In the genomic region with DNA sequence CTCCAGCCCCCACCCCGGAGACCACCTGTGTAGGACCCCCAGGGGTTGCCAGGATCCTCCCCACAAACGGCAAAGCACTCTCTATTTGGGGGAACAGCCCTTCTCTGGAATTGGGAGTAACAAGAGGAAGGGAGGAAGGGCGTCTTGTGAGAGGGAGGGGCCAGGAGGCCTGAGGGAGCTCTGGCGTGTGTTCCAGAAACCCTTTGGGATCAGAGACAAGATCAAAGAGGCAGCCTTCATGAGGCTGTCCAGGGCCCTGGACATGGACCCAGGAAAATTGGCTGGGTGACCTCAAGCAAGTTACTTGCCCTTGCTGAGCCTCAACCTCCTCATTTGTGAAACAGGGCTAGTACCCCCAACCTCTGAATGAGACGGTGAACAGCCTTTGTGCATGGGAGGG, we compare ENCODE assay signal across 9 cellular contexts. TPM values are rescaled to one million over a fixed set of nuclear protein-coding genes. Genes with fewer than 3 reads are reported as not detected.
DNase-seq lines count a peak whose midpoint lies in the region; ATAC-seq lines count a peak whose summit lies in the region.
"Had no signal": no experiment of that assay in that cellular context is flagged by ENCODE, and none has a peak within 500 bp of the region (broad histone marks: within the 10 kb centered on the region; RNA-seq: fewer than 3 reads in every experiment).

No MANE protein-coding gene starts in this region.

- peak overlapping the region; percentile 13 to 81 (median 58); a peak in 21 of 22 replicates for H3K4me2 ChIP-seq in BLaER1 treated with 17β-estradiol and CSF1 and Interleukin-3, amounts not matched to agents 10 nM and 100 nM
- H3K4me2 ChIP-seq in Karpas-422 (ENCODE audit: low read depth, low read length, poor library complexity, severe bottlenecking) (no peak overlapping the region), neuronal stem cell (ENCODE audit: insufficient read depth, low read length, poor library complexity, severe bottlenecking) (no peak overlapping the region)
- H3K4me2 ChIP-seq: PC-9 had no signal

- H3K4me1 ChIP-seq in BLaER1 treated with 17β-estradiol and CSF1 and Interleukin-3, amounts not matched to agents 10 nM and 100 nM = peaks cover 15 to 57% (median 51%) of the 10 kb centered on the region in 10 experiments
- H3K4me1 ChIP-seq in Karpas-422 (ENCODE audit: low read length) (peaks cover 64% of the 10 kb centered on the region), neuronal stem cell (ENCODE audit: control insufficient read depth in 2 of 2, insufficient read depth in 1 of 2, low read depth in 1 of 2, low read length in 2 of 2) (peaks cover 31 to 32% of the 10 kb centered on the region in 2 donors)

- no peaks in the 10 kb centered on the region for H3K9me3 Mint-ChIP-seq in central memory CD8-positive, alpha-beta T cell

- no peak overlapping the region for H3K23ac ChIP-seq in neuronal stem cell (ENCODE audit: low read depth, low read length, poor library complexity)

- peaks cover 0 to 6% (median 4%) of the 10 kb centered on the region in 11 experiments; a peak in 7 of 22 replicates for H3K9me3 ChIP-seq in BLaER1 treated with 17β-estradiol and CSF1 and Interleukin-3, amounts not matched to agents 10 nM and 100 nM (replicated peaks in 1 of 11)
- H3K9me3 ChIP-seq in Karpas-422 (ENCODE audit: low read length) = no peaks in the 10 kb centered on the region
- peaks cover 0 to 2% of the 10 kb centered on the region in 2 donors for H3K9me3 ChIP-seq in neuronal stem cell (replicated peaks in 1 of 2; ENCODE audit: control insufficient read depth in 2 of 2, insufficient read depth in 1 of 2, low read depth in 1 of 2, low read length in 2 of 2)

- no peaks in the 10 kb centered on the region for H3K9me2 ChIP-seq in Karpas-422 (replicated peaks; ENCODE audit: insufficient read depth, low read length)

- H3K14ac ChIP-seq in neuronal stem cell (ENCODE audit: low read length) = no peak overlapping the region

- H2BK5ac ChIP-seq in neuronal stem cell (ENCODE audit: low read length) = no peak overlapping the region

- WGBS in neuronal stem cell (ENCODE audit: extremely low coverage in 2 of 2, insufficient read length in 2 of 2, insufficient replicate concordance in 1 of 2), 2 donors = no CpG with 5 or more reads among the region's 5 CpGs

- peak overlapping the region in 4 of 11 experiments; percentile 0 to 53 (median 34); a peak in 4 of 22 replicates for H3K27ac ChIP-seq in BLaER1 treated with 17β-estradiol and CSF1 and Interleukin-3, amounts not matched to agents 10 nM and 100 nM
- H3K27ac ChIP-seq in Karpas-422 (ENCODE audit: low read length) = peak overlapping the region; percentile 63
- no peak overlapping the region for H3K27ac ChIP-seq in neuronal stem cell (replicated peaks; ENCODE audit: low read length)
- H3K27ac ChIP-seq: PC-9 had no signal

- H2AK5ac ChIP-seq in neuronal stem cell (ENCODE audit: low read depth, low read length) = no peak overlapping the region

- no peaks in the 10 kb centered on the region for H3K36me3 ChIP-seq in BLaER1 treated with 17β-estradiol and CSF1 and Interleukin-3, amounts not matched to agents 10 nM and 100 nM
- H3K36me3 ChIP-seq in Karpas-422 (ENCODE audit: insufficient read depth, low read length) (0 out of 2 replicates have a peak, but pooled peaks cover 5% of the 10 kb centered on the region), neuronal stem cell (replicated peaks in 1 of 2; ENCODE audit: control insufficient read depth in 2 of 2, insufficient read depth in 2 of 2, low read length in 2 of 2) (no peaks in the 10 kb centered on the region)

- peaks cover 89% of the 10 kb centered on the region for H3K79me2 ChIP-seq in Karpas-422 (ENCODE audit: low read length)

- peaks cover 9% of the 10 kb centered on the region for H3K36me3 Mint-ChIP-seq in central memory CD8-positive, alpha-beta T cell (ENCODE audit: insufficient read depth)

- peaks cover 47% of the 10 kb centered on the region for H3K4me1 Mint-ChIP-seq in central memory CD8-positive, alpha-beta T cell

- no peak overlapping the region for H4K8ac ChIP-seq in neuronal stem cell (ENCODE audit: low read depth, low read length)

- peaks cover 0 to 4% (median 0%) of the 10 kb centered on the region in 11 experiments; a peak in 1 of 22 replicates for H3K27me3 ChIP-seq in BLaER1 treated with 17β-estradiol and CSF1 and Interleukin-3, amounts not matched to agents 10 nM and 100 nM
- no peaks in the 10 kb centered on the region for H3K27me3 ChIP-seq in Karpas-422 (ENCODE audit: low read length)
- H3K27me3 ChIP-seq in neuronal stem cell (ENCODE audit: control insufficient read depth in 3 of 3, insufficient read depth in 3 of 3, low read depth in 1 of 3, low read length in 3 of 3) = no peaks in the 10 kb centered on the region

- no peak overlapping the region for H4K91ac ChIP-seq in neuronal stem cell (ENCODE audit: low read depth, low read length, poor library complexity)

- peak overlapping the region in 2 of 11 experiments; percentile 25 to 41; a peak in 1 of 22 replicates for H3K9ac ChIP-seq in BLaER1 treated with 17β-estradiol and CSF1 and Interleukin-3, amounts not matched to agents 10 nM and 100 nM
- H3K9ac ChIP-seq in Karpas-422 (ENCODE audit: low read length) (peak overlapping the region; percentile 10), neuronal stem cell (ENCODE audit: low read depth, low read length, poor library complexity) (no peak overlapping the region)

- H2BK120ac ChIP-seq in neuronal stem cell (ENCODE audit: low read depth, low read length) = no peak overlapping the region

- no peak overlapping the region for H3K4me3 ChIP-seq in BLaER1 treated with 17β-estradiol and CSF1 and Interleukin-3, amounts not matched to agents 10 nM and 100 nM
- H3K4me3 ChIP-seq in Karpas-422 (ENCODE audit: low read length) = no peak overlapping the region
- no peak overlapping the region for H3K4me3 ChIP-seq in neuronal stem cell (ENCODE audit: low read length in 2 of 2)
- H3K4me3 ChIP-seq: PC-9 had no signal

- H2AFZ ChIP-seq in Karpas-422 (ENCODE audit: low read length) (no peak overlapping the region), neuronal stem cell (ENCODE audit: low read length) (no peak overlapping the region)
- H2AFZ ChIP-seq: PC-9 had no signal

- DNase-seq in Karpas-422 (no peak), neuronal stem cell (ENCODE audit: low spot score) (no peak), foreskin melanocyte (no peak), globus pallidus (ENCODE audit: low spot score) (no peak)
- DNase-seq in central memory CD8-positive, alpha-beta T cell (ENCODE audit: low spot score in 2 of 2) = no peak
- DNase-seq: PC-9 had no signal

- H3K27ac Mint-ChIP-seq in central memory CD8-positive, alpha-beta T cell (ENCODE audit: low read depth) = peak overlapping the region; percentile 75

- ATAC-seq in central memory CD8-positive, alpha-beta T cell (replicated peaks; ENCODE audit: extremely low read depth, poor library complexity, severe bottlenecking) = no peak
- ATAC-seq in HG03097 (IDR thresholded peaks at IDR 0.05; ENCODE audit: low FRiP score, unreplicated experiment) (no peak), GM19023 (IDR thresholded peaks at IDR 0.05; ENCODE audit: unreplicated experiment) (no peak)

- H3K27me3 Mint-ChIP-seq in central memory CD8-positive, alpha-beta T cell = no peaks in the 10 kb centered on the region

- peak overlapping the region; percentile 21 for H3K18ac ChIP-seq in neuronal stem cell (ENCODE audit: low read length)

- H3K4me3 Mint-ChIP-seq in central memory CD8-positive, alpha-beta T cell = no peak overlapping the region

- peaks cover 0 to 46% (median 8%) of the 10 kb centered on the region in 11 experiments; a peak in 10 of 22 replicates for H4K20me1 ChIP-seq in BLaER1 treated with 17β-estradiol and CSF1 and Interleukin-3, amounts not matched to agents 10 nM and 100 nM
- peaks cover 20% of the 10 kb centered on the region; the same call in 1 of the 2 replicates for H4K20me1 ChIP-seq in Karpas-422 (ENCODE audit: insufficient read depth, low read depth, low read length)

- H3K79me1 ChIP-seq in neuronal stem cell (ENCODE audit: low read depth, low read length) = no peaks in the 10 kb centered on the region

- H3K4ac ChIP-seq in neuronal stem cell (ENCODE audit: low read length) = no peak overlapping the region

- no peak overlapping the region for H2BK15ac ChIP-seq in neuronal stem cell (ENCODE audit: low read length)

- H2BK12ac ChIP-seq in neuronal stem cell (ENCODE audit: low read length) = no peak overlapping the region

RNA-seq across cellular contexts. Expression of gene ECE1, which starts 18.1 kb away (rescaled TPM):
- 59.9 and 81.7 TPM in 2 replicates for total RNA-seq in Karpas-422 (2014; rRNA removed; shearing (Covaris generic); ENCODE audit: low replicate concordance)
- polyA plus RNA-seq in neuronal stem cell (2013, experiment 1 of 2) = 10.7 TPM
- 10.7 TPM for polyA plus RNA-seq in neuronal stem cell (2013, experiment 2 of 2)

Comparison
In these comparisons a context has a peak if more than half of its experiments do, and no peak if none do; other contexts are left out.
1. H3K4me2 ChIP-seq: peak in BLaER1 treated with 17β-estradiol and CSF1 and Interleukin-3, amounts not matched to agents 10 nM and 100 nM (11 of 11); none in Karpas-422 (single experiment) and neuronal stem cell (single experiment).